25 cellular contexts compared by ENCODE assay signal in the genomic region with DNA sequence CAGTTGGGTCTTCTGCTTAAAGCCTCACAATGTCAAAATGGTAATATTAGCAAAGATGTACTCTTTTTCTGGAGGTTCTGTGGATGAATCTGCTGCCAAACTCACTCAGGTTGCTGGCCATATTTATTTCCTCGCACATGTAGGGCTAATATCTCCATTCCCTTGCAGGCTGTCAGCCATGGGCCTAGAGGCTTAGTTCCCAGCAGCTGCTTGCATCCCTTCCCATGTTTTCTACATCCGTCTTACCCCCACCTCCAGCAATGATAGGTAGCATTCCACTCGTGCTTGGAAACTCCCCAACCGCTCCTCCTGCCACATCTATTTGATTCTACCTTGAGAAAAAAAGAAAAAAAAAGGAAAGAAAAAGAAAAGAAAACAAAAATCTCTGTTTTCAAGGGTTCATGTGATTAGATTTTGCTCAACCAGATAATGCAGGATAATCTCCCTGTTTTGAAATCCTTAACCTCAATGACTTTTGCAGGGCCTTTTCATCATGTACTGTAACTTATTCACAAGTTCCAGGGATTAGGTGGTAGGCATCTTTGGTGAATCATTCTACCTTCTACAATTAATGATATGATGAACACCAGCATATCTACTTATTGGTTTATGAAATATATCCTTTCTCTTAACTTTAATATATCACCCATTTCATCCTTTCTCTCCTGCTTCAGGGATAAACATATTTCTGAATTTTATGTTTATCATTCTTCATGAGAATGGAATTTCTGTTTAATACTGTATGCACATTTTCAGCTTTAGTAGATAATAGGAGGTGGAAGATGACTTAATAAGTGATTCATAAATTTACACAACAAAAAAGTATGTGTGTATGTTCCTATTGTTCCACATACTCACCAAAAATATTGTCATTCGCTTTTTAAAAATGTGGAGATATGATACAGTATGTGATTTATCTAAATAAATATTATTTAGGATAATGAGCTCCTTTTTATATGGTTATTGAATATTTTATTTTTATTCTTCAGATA.
DNase-seq lines count a peak whose midpoint lies in the region; ATAC-seq, FAIRE-seq and TF ChIP-seq lines count a peak whose summit lies in the region.
"Had no signal": no experiment of that assay in that cellular context is flagged by ENCODE, and none has a peak within 500 bp of the region (broad histone marks: within the 10 kb centered on the region; RNA-seq: fewer than 3 reads in every experiment).

No MANE protein-coding gene starts in this region.

- TF ChIP-seq EP300 in H1 (IDR thresholded peaks at IDR 0.05; ENCODE audit: borderline replicate concordance in 1 of 2, low read depth in 2 of 2, low read length in 2 of 2), result no peak

- TF ChIP-seq CTCF in GM23338 (conservative IDR thresholded peaks at IDR 0.05; ENCODE audit: low read depth in 2 of 2), result no peak
- TF ChIP-seq CTCF in PC-3 (conservative IDR thresholded peaks at IDR 0.05; ENCODE audit: low read depth, low read length), result no peak
- TF ChIP-seq CTCF in H1 (IDR thresholded peaks at IDR 0.05; ENCODE audit: control extremely low read depth in 1 of 3, insufficient read depth in 1 of 3, low read depth in 1 of 3, low read length in 3 of 3), result no peak
- no peak for TF ChIP-seq CTCF in nephron (IDR thresholded peaks at IDR 0.05; ENCODE audit: unreplicated experiment in 3 of 3)

- CTCF ChIA-PET in PC-3 (lab: Charles Lee), result no interaction called here
- CTCF ChIA-PET in H1 (lab: Charles Lee; ENCODE audit: partially characterized antibody), result no interaction called here

- no peak for TF ChIP-seq POLR2A in H1 (IDR thresholded peaks at IDR 0.05; ENCODE audit: control extremely low read depth in 1 of 2, low read depth in 2 of 2, low read length in 2 of 2)

- no peak overlapping the region for H3K4ac ChIP-seq in H1 (replicated peaks; ENCODE audit: insufficient read length, low read depth, low read length)

- H3F3A ChIP-seq in GM23338 (replicated peaks; ENCODE audit: low read depth) (no peaks in the 10 kb centered on the region), PC-3 (ENCODE audit: low read length, unreplicated experiment) (no peaks in the 10 kb centered on the region)

- no peak overlapping the region for H2AK5ac ChIP-seq in H1 (ENCODE audit: low read depth, low read length)

- no peak overlapping the region for H3K4me3 Mint-ChIP-seq in GM23338
- no peak overlapping the region for H3K4me3 Mint-ChIP-seq in nephron
- H3K4me3 Mint-ChIP-seq: B cell, CD14-positive monocyte had no signal

- no peak overlapping the region for H4K91ac ChIP-seq in H1 (replicated peaks; ENCODE audit: insufficient read length, low read length)

- H3K27ac Mint-ChIP-seq in GM23338 (peak overlapping the region; percentile 12; the same call in 1 of the 2 replicates), nephron (peak overlapping the region in 2 of 3 experiments; percentile 12 to 79)
- H3K27ac Mint-ChIP-seq: B cell, CD14-positive monocyte had no signal

- no peaks in the 10 kb centered on the region for H3K79me1 ChIP-seq in H1 (ENCODE audit: low read depth, low read length)

- H4K20me1 ChIP-seq in GM23338 (replicated peaks; ENCODE audit: insufficient read depth) (no peaks in the 10 kb centered on the region), PC-3 (ENCODE audit: low read length) (no peaks in the 10 kb centered on the region), H1 (replicated peaks in 1 of 2; ENCODE audit: control insufficient read depth in 1 of 2, insufficient read depth in 2 of 2, low read length in 2 of 2) (no peaks in the 10 kb centered on the region)

- H3K9me3 Mint-ChIP-seq in GM23338 (peaks cover 2% of the 10 kb centered on the region; the same call in 2 of the 3 replicates), nephron (no peaks in the 10 kb centered on the region)

- H3K4me3 ChIP-seq in GM23338 (no peak overlapping the region), PC-3 (ENCODE audit: low read length) (no peak overlapping the region), H1 (ENCODE audit: extremely low read depth in 1 of 4, insufficient read depth in 2 of 4, low read depth in 3 of 4, low read length in 4 of 4) (no peak overlapping the region)
- H3K4me3 ChIP-seq: A549, K562 had no signal

- H3K9me2 ChIP-seq in GM23338 (ENCODE audit: insufficient read depth) (no peaks in the 10 kb centered on the region), PC-3 (replicated peaks; ENCODE audit: low read length) (no peaks in the 10 kb centered on the region)

- intact Hi-C loops in PC-3 (cut with micrococcal nuclease), result no loop called here

- H3K27me3 Mint-ChIP-seq in GM23338 (ENCODE audit: insufficient read depth, low read depth, poor library complexity), result no peaks in the 10 kb centered on the region
- H3K27me3 Mint-ChIP-seq in nephron (ENCODE audit: low read depth), result no peaks in the 10 kb centered on the region
- H3K27me3 Mint-ChIP-seq: B cell had no signal

- WGBS in H1 (ENCODE audit: extremely low coverage in 1 of 2, insufficient coverage in 1 of 2, insufficient read length in 1 of 2, insufficient replicate concordance in 2 of 2, low coverage in 1 of 2, low lambda C conversion rate in 2 of 2, missing lambda C conversion rate in 1 of 2), 2 experiments, result 87% methylated on average over 5 of the region's 5 CpGs; no CpG with 5 or more reads in 1 of the 2 experiments

- no peak overlapping the region for H2BK12ac ChIP-seq in H1 (ENCODE audit: low read depth, low read length)

- DNase-seq in GM23338 (ENCODE audit: low spot score) (no peak), PC-3 (peak; percentile 18), H1 (ENCODE audit: low read depth in 1 of 2, low spot score in 2 of 2) (no peak), pons (ENCODE audit: low spot score) (no peak), hypothalamus (lab: John Stamatoyannopoulos, UW) (no peak), SKM-1 (lab: John Stamatoyannopoulos, UW; ENCODE audit: unreplicated experiment) (no peak)
- DNase-seq: DMS79 treated with DMSO at 0.1 percent for 48 hours, NCI-H1092, NCI-H1436, NCI-H187 treated with DMSO at 0.1 percent for 48 hours, NCI-H2107, NCI-H510A treated with DMSO at 0.1 percent for 48 hours, NCI-H748 treated with DMSO at 0.1 percent for 48 hours, SW 1271 had no signal

- no peak for TF ChIP-seq RAD21 in H1 (IDR thresholded peaks at IDR 0.05 in 1 of 2, conservative IDR thresholded peaks at IDR 0.05 in 1 of 2; ENCODE audit: low read depth in 2 of 2, low read length in 2 of 2)

- no peaks in the 10 kb centered on the region for H3K9me3 ChIP-seq in PC-3 (ENCODE audit: low read length)
- H3K9me3 ChIP-seq in H1 (ENCODE audit: insufficient read depth in 2 of 2, low read depth in 1 of 2, low read length in 1 of 2), result peaks cover 0 to 2% of the 10 kb centered on the region in 2 experiments; a peak in 1 of 4 replicates
- H3K9me3 ChIP-seq: A549 had no signal

- H3K27ac ChIP-seq in GM23338 (ENCODE audit: low read depth), result no peak overlapping the region
- H3K27ac ChIP-seq in PC-3 (ENCODE audit: low read length), result peak overlapping the region; percentile 29
- H3K27ac ChIP-seq in H1 (ENCODE audit: low read depth, low read length), result no peak overlapping the region
- H3K27ac ChIP-seq: A549, HL-60 had no signal

- no peak overlapping the region for H4K8ac ChIP-seq in H1 (ENCODE audit: extremely low read depth, insufficient read depth, low read length)

- ATAC-seq in GM23338 (no peak), PC-3 (peak; percentile 64), HG03045 (IDR thresholded peaks at IDR 0.05; ENCODE audit: unreplicated experiment) (no peak)
- ATAC-seq: A549, HepG2, K562, Right ventricle myocardium inferior had no signal

- H3K56ac ChIP-seq in H1 (replicated peaks; ENCODE audit: insufficient read length, low read depth, low read length), result no peak overlapping the region

- no peak overlapping the region for H2BK15ac ChIP-seq in H1 (ENCODE audit: low read length)

- no peaks in the 10 kb centered on the region for H3K4me1 Mint-ChIP-seq in GM23338
- H3K4me1 Mint-ChIP-seq in nephron, result peaks cover 9% of the 10 kb centered on the region
- H3K4me1 Mint-ChIP-seq: B cell, CD14-positive monocyte had no signal

- no peak overlapping the region for H3K14ac ChIP-seq in H1 (ENCODE audit: insufficient read length)

- H2BK5ac ChIP-seq in H1 (ENCODE audit: low read depth, low read length), result no peak overlapping the region

- H4K5ac ChIP-seq in H1 (ENCODE audit: insufficient read length, low read depth, low read length), result no peak overlapping the region

- POLR2A ChIA-PET in PC-3 (lab: Charles Lee; ENCODE audit: unreplicated experiment), result no interaction called here
- POLR2A ChIA-PET in H1 (lab: Charles Lee; ENCODE audit: partially characterized antibody), result no interaction called here

- H2BK120ac ChIP-seq in H1 (replicated peaks; ENCODE audit: low read depth, low read length), result no peak overlapping the region

- H3K36me3 ChIP-seq in GM23338 (ENCODE audit: insufficient read depth), result no peaks in the 10 kb centered on the region
- H3K36me3 ChIP-seq in PC-3 (ENCODE audit: low read depth, low read length), result no peaks in the 10 kb centered on the region
- no peaks in the 10 kb centered on the region for H3K36me3 ChIP-seq in H1 (ENCODE audit: control insufficient read depth in 2 of 4, insufficient read depth in 4 of 4, low read length in 3 of 4)

- H3K9ac ChIP-seq in PC-3 (ENCODE audit: low read length) (no peak overlapping the region), H1 (replicated peaks in 1 of 4; ENCODE audit: extremely low read depth in 1 of 4, low read depth in 3 of 4, low read length in 3 of 4) (no peak overlapping the region)

- BruUV-seq in PC-3 (replicated peaks; lab: Mats Ljungman, UMichigan), result no TSS peak

- H2AFZ ChIP-seq in GM23338 (peak overlapping the region; percentile 70; the same call in 1 of the 2 replicates), PC-3 (ENCODE audit: low read length) (no peak overlapping the region), H1 (ENCODE audit: low read length) (peak overlapping the region; percentile 88; the same call in 1 of the 2 replicates)

- H3K36me3 Mint-ChIP-seq in GM23338 (ENCODE audit: low read depth), result no peaks in the 10 kb centered on the region
- no peaks in the 10 kb centered on the region for H3K36me3 Mint-ChIP-seq in nephron (ENCODE audit: low read depth)
- H3K36me3 Mint-ChIP-seq: CD14-positive monocyte had no signal

- H3K4me2 ChIP-seq in GM23338 (no peak overlapping the region), PC-3 (ENCODE audit: low read length) (no peak overlapping the region), H1 (ENCODE audit: insufficient read depth in 1 of 2, low read depth in 2 of 2, low read length in 2 of 2) (no peak overlapping the region)
- H3K4me2 ChIP-seq: A549 had no signal

- H3K4me1 ChIP-seq in GM23338 (ENCODE audit: insufficient read depth), result no peaks in the 10 kb centered on the region
- peaks cover 7% of the 10 kb centered on the region for H3K4me1 ChIP-seq in PC-3 (ENCODE audit: insufficient read depth, low read length)
- no peaks in the 10 kb centered on the region for H3K4me1 ChIP-seq in H1 (replicated peaks in 1 of 4; ENCODE audit: control insufficient read depth in 3 of 4, insufficient read depth in 4 of 4, low read length in 3 of 4)
- H3K4me1 ChIP-seq: A549 had no signal

- no peak for FAIRE-seq in H1 (lab: Jason Lieb, UNC)
- FAIRE-seq: A549, GM12891, HepG2, K562, RCC 7860 had no signal

- no peak overlapping the region for H2BK20ac ChIP-seq in H1 (ENCODE audit: low read length)

- no peaks in the 10 kb centered on the region for H3K23me2 ChIP-seq in H1 (ENCODE audit: low read depth, low read length)

- no peak overlapping the region for H3K23ac ChIP-seq in H1 (ENCODE audit: insufficient read length)

- H3K27me3 ChIP-seq in GM23338 (ENCODE audit: insufficient read depth) (no peaks in the 10 kb centered on the region), PC-3 (ENCODE audit: low read length) (no peaks in the 10 kb centered on the region), H1 (replicated peaks in 1 of 4; ENCODE audit: control insufficient read depth in 3 of 4, extremely low read depth in 1 of 4, insufficient read depth in 3 of 4, low read length in 3 of 4) (no peaks in the 10 kb centered on the region)

- H3K79me2 ChIP-seq in GM23338 (replicated peaks; ENCODE audit: insufficient read depth), result no peaks in the 10 kb centered on the region
- H3K79me2 ChIP-seq in PC-3 (ENCODE audit: low read length), result no peaks in the 10 kb centered on the region
- H3K79me2 ChIP-seq in H1 (ENCODE audit: control insufficient read depth in 1 of 2, insufficient read depth in 2 of 2, low read length in 2 of 2), result no peaks in the 10 kb centered on the region

- no peak overlapping the region for H3K18ac ChIP-seq in H1 (ENCODE audit: extremely low read depth, low read length)
